15 cellular contexts compared by ENCODE assay signal in genomic region chr4:181822005-181822375, GRCh38.
DNase-seq lines count a peak whose midpoint lies in the region; ATAC-seq, FAIRE-seq and TF ChIP-seq lines count a peak whose summit lies in the region.
"Had no signal": no experiment of that assay in that cellular context is flagged by ENCODE, and none has a peak within 500 bp of the region (broad histone marks: within the 10 kb centered on the region; RNA-seq: fewer than 3 reads in every experiment).

No MANE protein-coding gene starts in this region.

- H3K9me2 ChIP-seq in MM.1S (replicated peaks; ENCODE audit: insufficient read depth, low read length), result no peaks in the 10 kb centered on the region

- H3K4me2 ChIP-seq in MM.1S (ENCODE audit: low read depth, low read length) (peak overlapping the region; percentile 70), trophoblast cell (ENCODE audit: low read length) (no peak overlapping the region)

- H3K4me3 ChIP-seq in MM.1S (ENCODE audit: low read length), result peak overlapping the region; percentile 52
- no peak overlapping the region for H3K4me3 ChIP-seq in trophoblast cell (ENCODE audit: low read depth, low read length)

- ATAC-seq in SK-N-SH treated with all-trans-retinoic acid at 6 μM for 48 hours (peak; percentile 61), HG02763 (IDR thresholded peaks at IDR 0.05; ENCODE audit: unreplicated experiment) (no peak)
- ATAC-seq: activated CD8-positive, alpha-beta memory T cell treated with anti-CD3 and anti-CD28 coated beads, Interleukin-2, amount 10 ng/mL, durations not matched to agents 7 days and 5 days; activated naive CD4-positive, alpha-beta T cell treated with anti-CD3 and anti-CD28 coated beads, Interleukin-2, amount 50 U/mL, for 72 hours had no signal

- no peaks in the 10 kb centered on the region for H3K36me3 ChIP-seq in MM.1S (replicated peaks; ENCODE audit: insufficient read depth, low read length)
- no peaks in the 10 kb centered on the region for H3K36me3 ChIP-seq in trophoblast cell (ENCODE audit: control insufficient read depth in 1 of 2, insufficient read depth in 2 of 2, low read length in 2 of 2)

- no peak overlapping the region for H4K8ac ChIP-seq in trophoblast cell (ENCODE audit: low read depth, low read length)

- no peak overlapping the region for H2AK5ac ChIP-seq in trophoblast cell (ENCODE audit: low read length)

- no peak for TF ChIP-seq CTCF in MM.1S (IDR thresholded peaks at IDR 0.05; ENCODE audit: low read length)

- TF ChIP-seq POLR2A in GM12892 (IDR thresholded peaks at IDR 0.05; ENCODE audit: low read depth, low read length), result no peak

- FAIRE-seq in GM12892 (lab: Jason Lieb, UNC), result no peak

- H3K27ac ChIP-seq in MM.1S (ENCODE audit: low read length), result peak overlapping the region; percentile 63; the same call in 1 of the 2 replicates
- no peak overlapping the region for H3K27ac ChIP-seq in trophoblast cell (ENCODE audit: low read depth, low read length)
- H3K27ac ChIP-seq: C4-2B had no signal

- H3K79me1 ChIP-seq in trophoblast cell (ENCODE audit: low read length), result no peaks in the 10 kb centered on the region

- no peak overlapping the region for H2BK120ac ChIP-seq in trophoblast cell (ENCODE audit: insufficient read depth, low read length, poor library complexity)

- H3K79me2 ChIP-seq in MM.1S (ENCODE audit: low read length), result no peaks in the 10 kb centered on the region
- no peaks in the 10 kb centered on the region for H3K79me2 ChIP-seq in trophoblast cell (ENCODE audit: control insufficient read depth, insufficient read depth, low read length, poor library complexity)

- no peak overlapping the region for H3K18ac ChIP-seq in trophoblast cell (ENCODE audit: low read length)

- H3K4ac ChIP-seq in trophoblast cell (ENCODE audit: low read depth, low read length), result no peak overlapping the region

- no peak overlapping the region for H4K12ac ChIP-seq in trophoblast cell (ENCODE audit: low read depth, low read length)

- H3K4me1 ChIP-seq in MM.1S (ENCODE audit: low read length) (peaks cover 28% of the 10 kb centered on the region), trophoblast cell (ENCODE audit: control insufficient read depth in 1 of 2, insufficient read depth in 2 of 2, low read length in 2 of 2) (no peaks in the 10 kb centered on the region)

- H3K27me3 ChIP-seq in MM.1S (replicated peaks; ENCODE audit: insufficient read depth, low read length) (no peaks in the 10 kb centered on the region), trophoblast cell (ENCODE audit: insufficient read depth, low read length) (no peaks in the 10 kb centered on the region)

- peaks cover 17% of the 10 kb centered on the region for H3F3A ChIP-seq in MM.1S (ENCODE audit: insufficient read depth, low read length)

- H2AFZ ChIP-seq in MM.1S (ENCODE audit: low read length), result peak overlapping the region; percentile 63
- H2AFZ ChIP-seq in trophoblast cell (ENCODE audit: insufficient read depth, low read length, poor library complexity), result no peak overlapping the region

- H2BK12ac ChIP-seq in trophoblast cell (ENCODE audit: low read length), result no peak overlapping the region

- H3K9me3 ChIP-seq in MM.1S (replicated peaks; ENCODE audit: insufficient read depth, low read length) (no peaks in the 10 kb centered on the region), trophoblast cell (ENCODE audit: insufficient read depth, low read depth, low read length) (peaks cover 4% of the 10 kb centered on the region)

- H3K9ac ChIP-seq in MM.1S (ENCODE audit: low read length) (peak overlapping the region; percentile 38; the same call in 1 of the 2 replicates), trophoblast cell (ENCODE audit: low read length) (no peak overlapping the region)

- no peak overlapping the region for H4K91ac ChIP-seq in trophoblast cell (ENCODE audit: low read depth, low read length)

- no peaks in the 10 kb centered on the region for H4K20me1 ChIP-seq in MM.1S (ENCODE audit: insufficient read depth, low read length)

- no peak overlapping the region for H3K14ac ChIP-seq in trophoblast cell (ENCODE audit: low read length)

- DNase-seq in ELR (ENCODE audit: low read depth), result peak; percentile 3
- peak; percentile 82 for DNase-seq in MM.1S
- peak; percentile 37 for DNase-seq in myocyte (ENCODE audit: low read depth)
- no peak for DNase-seq in trophoblast cell
- no peak for DNase-seq in GM12892 (ENCODE audit: insufficient read length)
- DNase-seq in activated T-cell treated with anti-CD3 and anti-CD28 coated beads, Interleukin-2, amount 50 U/mL, for 48 hours, result no peak
- DNase-seq: activated CD8-positive, alpha-beta memory T cell treated with anti-CD3 and anti-CD28 coated beads, Interleukin-2, amount 10 ng/mL, durations not matched to agents 7 days and 5 days; cortex of kidney; NCI-H2171 treated with DMSO at 0.1 percent for 48 hours; Right ventricle myocardium superior; substantia nigra had no signal

- no peak overlapping the region for H2BK5ac ChIP-seq in trophoblast cell (ENCODE audit: low read depth, low read length, poor library complexity)

- H3K23ac ChIP-seq in trophoblast cell (ENCODE audit: low read length), result no peak overlapping the region

TF ChIP-seq in SK-N-SH treated with all-trans-retinoic acid at 6 μM for 48 hours, 23 proteins besides CTCF, POLR2A, EP300 and RAD21:
- TF ChIP-seq ISL1 (CRISPR knock-in tag; IDR thresholded peaks at IDR 0.05), result peak; percentile 79
- no peak for TF ChIP-seq PPARA (CRISPR knock-in tag; IDR thresholded peaks at IDR 0.05; ENCODE audit: borderline replicate concordance)

Comparison
In these comparisons a context has a peak if more than half of its experiments do, and no peak if none do; other contexts are left out.
1. DNase-seq: peak in ELR (single experiment), MM.1S (single experiment) and myocyte (single experiment); none in trophoblast cell (0 of 2), GM12892 (single experiment) and activated T-cell treated with anti-CD3 and anti-CD28 coated beads, Interleukin-2, amount 50 U/mL, for 48 hours (0 of 2).